In genomic region chr12:70463997-70464396, GRCh38 we compare ENCODE assay signal across 33 cellular contexts.
"Had no signal": no experiment of that assay in that cellular context is flagged by ENCODE, and none has a peak within 500 bp of the region (broad histone marks: within the 10 kb centered on the region; RNA-seq: fewer than 3 reads in every experiment).

No MANE protein-coding gene starts in this region.

- H3K27ac ChIP-seq: adrenal gland, ascending aorta, body of pancreas, brain microvascular endothelial cell, breast epithelium, cardiac muscle cell had no signal

- ATAC-seq: activated naive CD4-positive, alpha-beta T cell treated with anti-CD3 and anti-CD28 coated beads, Interleukin-2, amount 50 U/mL, for 72 hours; activated naive CD8-positive, alpha-beta T cell treated with anti-CD3 and anti-CD28 coated beads, Interleukin-2, amount 50 U/mL, for 24 hours; activated T-cell treated with anti-CD3 and anti-CD28 coated beads, Interleukin-2, amount 50 U/mL, for 4 hours; activated T-cell treated with anti-CD3 and anti-CD28 coated beads, Interleukin-2, amount 50 U/mL, for 72 hours; activated T-helper 17 cell treated with anti-CD3 and anti-CD28 coated beads, Interleukin-2, amount 50 U/mL, for 72 hours; body of pancreas had no signal

- H3K4me1 ChIP-seq: adrenal gland, ascending aorta, body of pancreas, breast epithelium had no signal

- H3K9me3 ChIP-seq: adrenal gland, ascending aorta had no signal

- H3K4me3 ChIP-seq: adrenal gland, ascending aorta, body of pancreas, breast epithelium, cardiac muscle cell had no signal

- H3K27me3 ChIP-seq: adrenal gland, ascending aorta, body of pancreas, brain microvascular endothelial cell, breast epithelium, cardiac muscle cell had no signal

- H3K36me3 ChIP-seq: adrenal gland, ascending aorta, brain microvascular endothelial cell, breast epithelium, cardiac muscle cell had no signal

- DNase-seq: activated effector memory CD4-positive, alpha-beta T cell treated with anti-CD3 and anti-CD28 coated beads, Interleukin-2, amount 50 U/mL, for 16 hours; activated effector memory CD4-positive, alpha-beta T cell treated with Interleukin-2 at 50 U/mL for 16 hours; activated gamma-delta T cell; activated gamma-delta T cell treated with Interleukin-2 at 50 U/mL for 16 hours; activated naive CD4-positive, alpha-beta T cell; activated naive CD4-positive, alpha-beta T cell treated with anti-CD3 and anti-CD28 coated beads for 36 hours; activated naive CD4-positive, alpha-beta T cell treated with anti-CD3 and anti-CD28 coated beads, Interleukin-2, amount 10 ng/mL, durations not matched to agents 7 days and 5 days; activated naive CD4-positive, alpha-beta T cell treated with anti-CD3 and anti-CD28 coated beads, Interleukin-2, amount 50 U/mL, for 16 hours; activated naive CD4-positive, alpha-beta T cell treated with Interleukin-2 at 50 U/mL for 16 hours; activated naive CD8-positive, alpha-beta T cell treated with anti-CD3 and anti-CD28 coated beads for 36 hours; activated naive CD8-positive, alpha-beta T cell treated with anti-CD3 and anti-CD28 coated beads, Interleukin-2, amount 10 ng/mL, durations not matched to agents 7 days and 5 days; activated naive CD8-positive, alpha-beta T cell treated with anti-CD3 and anti-CD28 coated beads, Interleukin-2, amount 50 U/mL, for 24 hours; activated T-cell treated with anti-CD3 and anti-CD28 coated beads, Interleukin-2, amount 50 U/mL, for 1 hour; activated T-cell treated with anti-CD3 and anti-CD28 coated beads, Interleukin-2, amount 50 U/mL, for 24 hours; activated T-cell treated with anti-CD3 and anti-CD28 coated beads, Interleukin-2, amount 50 U/mL, for 4 hours; activated T-cell treated with anti-CD3 and anti-CD28 coated beads, Interleukin-2, amount 50 U/mL, for 48 hours; activated T-cell treated with anti-CD3 and anti-CD28 coated beads, Interleukin-2, amount 50 U/mL, for 72 hours; adrenal gland; amniotic stem cell; amygdala; anterior cingulate cortex; aorta; body of pancreas; brain microvascular endothelial cell; caudate nucleus; cerebellar nuclear complex had no signal

- FAIRE-seq: astrocyte, bronchial epithelial cell had no signal
